21 cellular contexts compared by ENCODE assay signal in genomic region chr4:17823871-17824669, GRCh38. TPM values are rescaled to one million over a fixed set of nuclear protein-coding genes. Genes with fewer than 3 reads are reported as not detected.
DNase-seq lines count a peak whose midpoint lies in the region; ATAC-seq and TF ChIP-seq lines count a peak whose summit lies in the region.
"Had no signal": no experiment of that assay in that cellular context is flagged by ENCODE, and none has a peak within 500 bp of the region (broad histone marks: within the 10 kb centered on the region; RNA-seq: fewer than 3 reads in every experiment).

No MANE protein-coding gene starts in this region.

- H2AFZ ChIP-seq in Loucy (ENCODE audit: low read length): no peak overlapping the region

- no peaks in the 10 kb centered on the region for H3K9me3 ChIP-seq in Loucy (ENCODE audit: insufficient read depth, low read depth, low read length)
- H3K9me3 ChIP-seq: BLaER1 treated with 17β-estradiol and CSF1 and Interleukin-3, amounts not matched to agents 10 nM and 100 nM had no signal

- peaks cover 18% of the 10 kb centered on the region for H4K20me1 ChIP-seq in Loucy (ENCODE audit: insufficient read depth, low read length, poor library complexity, severe bottlenecking)

- peak overlapping the region; percentile 19 for H3K4me2 ChIP-seq in Loucy (ENCODE audit: low read depth, low read length, poor library complexity, severe bottlenecking)
- H3K4me2 ChIP-seq: BLaER1 treated with 17β-estradiol and CSF1 and Interleukin-3, amounts not matched to agents 10 nM and 100 nM had no signal

- H3K4me1 ChIP-seq in Loucy (ENCODE audit: insufficient read depth, low read length, poor library complexity, severe bottlenecking): no peaks in the 10 kb centered on the region

- peaks cover 4% of the 10 kb centered on the region for H3K9me3 Mint-ChIP-seq in activated CD4-positive, alpha-beta T cell treated with anti-CD3 and anti-CD28 coated beads, Interleukin-2, amount 10 ng/mL, durations not matched to agents 24 days and 14 days
- no peaks in the 10 kb centered on the region for H3K9me3 Mint-ChIP-seq in brain
- peaks cover 6% of the 10 kb centered on the region for H3K9me3 Mint-ChIP-seq in osteocyte (ENCODE audit: unreplicated experiment)
- H3K9me3 Mint-ChIP-seq: H9 had no signal

- no peak overlapping the region for H3K9ac ChIP-seq in Loucy (ENCODE audit: low read depth, low read length, poor library complexity, severe bottlenecking)
- H3K9ac ChIP-seq: BLaER1 treated with 17β-estradiol and CSF1 and Interleukin-3, amounts not matched to agents 10 nM and 100 nM had no signal

- DNase-seq in activated CD4-positive, alpha-beta T cell treated with anti-CD3 and anti-CD28 coated beads, Interleukin-2, amount 10 ng/mL, durations not matched to agents 24 days and 14 days: no peak
- no peak for DNase-seq in activated CD4-positive, alpha-beta T cell treated with anti-CD3 and anti-CD28 coated beads, Interleukin-2, amount 50 U/mL, for 1 hour
- no peak for DNase-seq in osteocyte (ENCODE audit: extremely low spot score, unreplicated experiment)
- no peak for DNase-seq in NCI-H345 (lab: John Stamatoyannopoulos, UW)
- no peak for DNase-seq in activated CD8-positive, alpha-beta memory T cell treated with anti-CD3 and anti-CD28 coated beads for 24 hours
- DNase-seq: DMS 273 treated with DMSO at 0.1 percent for 48 hours, GF-D8, H9, MM.1S, NCI-H1105, NCI-H1694 treated with DMSO at 0.1 percent for 48 hours, NCI-H2107, NCI-H226, NCI-H526, SHP77 treated with DMSO at 0.1 percent for 48 hours had no signal

- peaks cover 76% of the 10 kb centered on the region for H3K79me2 ChIP-seq in Loucy (ENCODE audit: insufficient read depth, low read length)

- H3K27ac Mint-ChIP-seq in activated CD4-positive, alpha-beta T cell treated with anti-CD3 and anti-CD28 coated beads, Interleukin-2, amount 10 ng/mL, durations not matched to agents 24 days and 14 days: peak overlapping the region; percentile 75
- H3K27ac Mint-ChIP-seq in brain (peak overlapping the region in 2 of 5 experiments; percentile 30 to 68), osteocyte (ENCODE audit: unreplicated experiment) (peak overlapping the region; percentile 71)

- intact Hi-C loops in activated CD4-positive, alpha-beta T cell treated with anti-CD3 and anti-CD28 coated beads, Interleukin-2, amount 10 ng/mL, durations not matched to agents 24 days and 14 days (cut with micrococcal nuclease): loop anchor here (2.0 kb wide), 1 partner anchor 15 kb away; no protein-coding TSS in a partner anchor

- peaks cover 33% of the 10 kb centered on the region for H3K4me1 Mint-ChIP-seq in activated CD4-positive, alpha-beta T cell treated with anti-CD3 and anti-CD28 coated beads, Interleukin-2, amount 10 ng/mL, durations not matched to agents 24 days and 14 days
- peaks cover 20% of the 10 kb centered on the region for H3K4me1 Mint-ChIP-seq in brain
- peaks cover 49% of the 10 kb centered on the region for H3K4me1 Mint-ChIP-seq in osteocyte (ENCODE audit: unreplicated experiment)

- H3K9me2 ChIP-seq in Loucy (replicated peaks; ENCODE audit: low read depth, low read length): no peaks in the 10 kb centered on the region

- H3K4me3 ChIP-seq in Loucy (ENCODE audit: low read length, poor library complexity, severe bottlenecking): no peak overlapping the region
- H3K4me3 ChIP-seq: BLaER1 treated with 17β-estradiol and CSF1 and Interleukin-3, amounts not matched to agents 10 nM and 100 nM had no signal

- no peak for TF ChIP-seq CTCF in Loucy (conservative IDR thresholded peaks at IDR 0.05; ENCODE audit: low read length)
- TF ChIP-seq CTCF in brain (conservative IDR thresholded peaks at IDR 0.05): no peak
- TF ChIP-seq CTCF in osteocyte (IDR thresholded peaks at IDR 0.05): no peak

- no peaks in the 10 kb centered on the region for H3F3A ChIP-seq in Loucy (ENCODE audit: low read depth)

- H3K27me3 Mint-ChIP-seq in activated CD4-positive, alpha-beta T cell treated with anti-CD3 and anti-CD28 coated beads, Interleukin-2, amount 10 ng/mL, durations not matched to agents 24 days and 14 days: no peaks in the 10 kb centered on the region
- H3K27me3 Mint-ChIP-seq in brain (no peaks in the 10 kb centered on the region), osteocyte (ENCODE audit: unreplicated experiment) (no peaks in the 10 kb centered on the region)

- ATAC-seq in HG02763 (IDR thresholded peaks at IDR 0.05; ENCODE audit: unreplicated experiment): no peak

- H3K36me3 Mint-ChIP-seq in activated CD4-positive, alpha-beta T cell treated with anti-CD3 and anti-CD28 coated beads, Interleukin-2, amount 10 ng/mL, durations not matched to agents 24 days and 14 days (ENCODE audit: low read depth): peaks cover 45% of the 10 kb centered on the region
- H3K36me3 Mint-ChIP-seq in brain: peaks cover 17% of the 10 kb centered on the region
- no peaks in the 10 kb centered on the region for H3K36me3 Mint-ChIP-seq in osteocyte (ENCODE audit: unreplicated experiment)

- H3K36me3 ChIP-seq in Loucy (ENCODE audit: insufficient read depth, low read length): peaks cover 63% of the 10 kb centered on the region

- H3K27me3 ChIP-seq in Loucy (ENCODE audit: insufficient read depth, low read length, poor library complexity, severe bottlenecking): no peaks in the 10 kb centered on the region
- H3K27me3 ChIP-seq: BLaER1 treated with 17β-estradiol and CSF1 and Interleukin-3, amounts not matched to agents 10 nM and 100 nM had no signal

- peak overlapping the region; percentile 55 for H3K4me3 Mint-ChIP-seq in activated CD4-positive, alpha-beta T cell treated with anti-CD3 and anti-CD28 coated beads, Interleukin-2, amount 10 ng/mL, durations not matched to agents 24 days and 14 days
- H3K4me3 Mint-ChIP-seq in brain (peak overlapping the region in 3 of 5 experiments; percentile 40 to 66 (median 47)), osteocyte (ENCODE audit: unreplicated experiment) (peak overlapping the region; percentile 47)
- H3K4me3 Mint-ChIP-seq: H9 had no signal

RNA-seq across cellular contexts. Expression of gene NCAPG, which starts 13.3 kb away (rescaled TPM):
- 46.3 and 53.4 TPM in 2 replicates for total RNA-seq in activated CD4-positive, alpha-beta T cell treated with anti-CD3 and anti-CD28 coated beads, Interleukin-2, amount 10 ng/mL, durations not matched to agents 24 days and 14 days
- polyA plus RNA-seq in brain (ENCODE audit: insufficient read depth, low read depth, low replicate concordance): 14.5 TPM
- total RNA-seq in osteocyte: 6.9 and 9.6 TPM in 2 replicates

RNA-seq across cellular contexts. Expression of gene DCAF16, which starts 13.5 kb away (rescaled TPM):
- 47.1 and 51.4 TPM in 2 replicates for total RNA-seq in activated CD4-positive, alpha-beta T cell treated with anti-CD3 and anti-CD28 coated beads, Interleukin-2, amount 10 ng/mL, durations not matched to agents 24 days and 14 days
- 28.3 TPM for polyA plus RNA-seq in brain (ENCODE audit: insufficient read depth, low read depth, low replicate concordance)
- 50.1 and 53.0 TPM in 2 replicates for total RNA-seq in osteocyte

RNA-seq across cellular contexts. Expression of gene FAM184B, which starts 42.6 kb away (rescaled TPM):
- total RNA-seq in activated CD4-positive, alpha-beta T cell treated with anti-CD3 and anti-CD28 coated beads, Interleukin-2, amount 10 ng/mL, durations not matched to agents 24 days and 14 days: not detected in 2 replicates
- polyA plus RNA-seq in brain (ENCODE audit: insufficient read depth, low read depth, low replicate concordance): 0.58 TPM
- total RNA-seq in osteocyte: not detected in 2 replicates
- total RNA-seq: A172, OCI-LY7 had no signal
